Comparison of ENCODE assay signal across 1 cellular context in genomic region chr2:219290381-219291171, GRCh38.
TF ChIP-seq lines count a peak whose summit lies in the region.

No MANE protein-coding gene starts in this region.

TF ChIP-seq in HepG2, 621 proteins besides CTCF, POLR2A, EP300 and RAD21:
- TF ChIP-seq ZC3H13 (CRISPR knock-in tag; IDR thresholded peaks at IDR 0.05) (no peak), TP53 (CRISPR knock-in tag; conservative IDR thresholded peaks at IDR 0.05) (no peak), ZNF646 (CRISPR knock-in tag; IDR thresholded peaks at IDR 0.05) (no peak), KLF11 (CRISPR knock-in tag; IDR thresholded peaks at IDR 0.05) (no peak), ZNF383 (CRISPR knock-in tag; IDR thresholded peaks at IDR 0.05; ENCODE audit: borderline replicate concordance) (no peak), KDM5A (IDR thresholded peaks at IDR 0.05; ENCODE audit: borderline replicate concordance, low read length) (no peak), TEAD3 (CRISPR knock-in tag; optimal IDR thresholded peaks at IDR 0.05; ENCODE audit: borderline replicate concordance) (no peak), ZNF7 (CRISPR knock-in tag; IDR thresholded peaks at IDR 0.05) (no peak), STAG1 (CRISPR knock-in tag; IDR thresholded peaks at IDR 0.05) (no peak), FOXM1 (CRISPR knock-in tag; IDR thresholded peaks at IDR 0.05) (no peak), KAT7 (CRISPR knock-in tag; IDR thresholded peaks at IDR 0.05; ENCODE audit: borderline replicate concordance) (no peak), SMARCC2 (IDR thresholded peaks at IDR 0.05) (no peak), TRIM24 (CRISPR knock-in tag; IDR thresholded peaks at IDR 0.05) (no peak), CENPX (CRISPR knock-in tag; IDR thresholded peaks at IDR 0.05) (no peak), IRF2 (CRISPR knock-in tag; IDR thresholded peaks at IDR 0.05) (no peak), PRMT3 (CRISPR knock-in tag; IDR thresholded peaks at IDR 0.05; ENCODE audit: borderline replicate concordance, low read depth) (no peak), EED (CRISPR knock-in tag; IDR thresholded peaks at IDR 0.05) (no peak), KDM4B (CRISPR knock-in tag; IDR thresholded peaks at IDR 0.05) (no peak), PBX3 (CRISPR knock-in tag; IDR thresholded peaks at IDR 0.05; ENCODE audit: borderline replicate concordance) (no peak)
TF ChIP-seq in HepG2: peak in this region for 0.
